Comparison of ENCODE assay signal across 8 cellular contexts in genomic region chr14:91418387-91419043, GRCh38. TPM values are rescaled to one million over a fixed set of nuclear protein-coding genes. Genes with fewer than 3 reads are reported as not detected.
DNase-seq lines count a peak whose midpoint lies in the region; ATAC-seq lines count a peak whose summit lies in the region.

No MANE protein-coding gene starts in this region.

- no peaks in the 10 kb centered on the region for H3K9me3 Mint-ChIP-seq in naive thymus-derived CD8-positive, alpha-beta T cell

- POLR2A ChIA-PET in naive thymus-derived CD8-positive, alpha-beta T cell (lab: Charles Lee) = interaction anchor here (1.0 to 25.2 kb wide), 9 partner anchors 22 to 358 kb away, joined by 3 to 643 read pairs (median 4); no protein-coding TSS in a partner anchor

- H3K36me3 Mint-ChIP-seq in naive thymus-derived CD8-positive, alpha-beta T cell = peaks cover 7 to 21% (median 19%) of the 10 kb centered on the region in 3 donors

- H3K4me3 Mint-ChIP-seq in naive thymus-derived CD8-positive, alpha-beta T cell = peak overlapping the region; percentile 78 to 98 (median 86)

- H3K27me3 Mint-ChIP-seq in naive thymus-derived CD8-positive, alpha-beta T cell = peaks cover 0 to 2% (median 0%) of the 10 kb centered on the region in 5 donors

- H3K4me1 Mint-ChIP-seq in naive thymus-derived CD8-positive, alpha-beta T cell = peaks cover 19 to 56% (median 39%) of the 10 kb centered on the region in 4 donors

- ATAC-seq in HG02943 (IDR thresholded peaks at IDR 0.05; ENCODE audit: low read depth, unreplicated experiment) = peak; percentile 20
- ATAC-seq in naive thymus-derived CD8-positive, alpha-beta T cell = peak; percentile 11 to 23
- no peak for ATAC-seq in GM18907 (IDR thresholded peaks at IDR 0.05; ENCODE audit: unreplicated experiment)

- H3K27ac Mint-ChIP-seq in naive thymus-derived CD8-positive, alpha-beta T cell = peak overlapping the region; percentile 84 to 98 (median 93)

- DNase-seq in DMS79 (lab: John Stamatoyannopoulos, UW) (peak; percentile 49), NOMO-1 treated with DMSO at 0.1 percent for 48 hours (lab: John Stamatoyannopoulos, UW; ENCODE audit: unreplicated experiment) (peak; percentile 52), fibroblast of gingiva (ENCODE audit: low read depth) (peak; percentile 24)
- DNase-seq in activated T-cell treated with anti-CD3 and anti-CD28 coated beads, Interleukin-2, amount 50 U/mL, for 48 hours = peak; percentile 93 to 94
- DNase-seq in naive thymus-derived CD8-positive, alpha-beta T cell = peak in 9 of 10 donors; percentile 65 to 88 (median 79)
- peak; percentile 70 to 91 (median 81) for DNase-seq in stimulated activated naive CD4-positive, alpha-beta T cell (lab: John Stamatoyannopoulos, UW)

RNA-seq across cellular contexts. Expression of gene CCDC88C, which starts 0.9 kb away (rescaled TPM):
- total RNA-seq in naive thymus-derived CD8-positive, alpha-beta T cell = 100 to 1,000 TPM; 300 to 322 TPM
- polyA plus RNA-seq in naive thymus-derived CD8-positive, alpha-beta T cell = 10 to 100 TPM; 23.4 to 41.9 (median 24.0) TPM

Comparison
In these comparisons a context has a peak if more than half of its experiments do, and no peak if none do; other contexts are left out.
1. DNase-seq: peak in every context shown above with its lines; median percentile 94 in activated T-cell treated with anti-CD3 and anti-CD28 coated beads, Interleukin-2, amount 50 U/mL, for 48 hours; 81 in stimulated activated naive CD4-positive, alpha-beta T cell; 79 in naive thymus-derived CD8-positive, alpha-beta T cell; 52 in NOMO-1 treated with DMSO at 0.1 percent for 48 hours; 49 in DMS79; 24 in fibroblast of gingiva.